Comparison of ENCODE assay signal across 11 cellular contexts in genomic region chr11:64848779-64849599, GRCh38. TPM values are rescaled to one million over a fixed set of nuclear protein-coding genes. Genes with fewer than 3 reads are reported as not detected.
DNase-seq lines count a peak whose midpoint lies in the region; ATAC-seq and TF ChIP-seq lines count a peak whose summit lies in the region.
"Had no signal": no experiment of that assay in that cellular context is flagged by ENCODE, and none has a peak within 500 bp of the region (broad histone marks: within the 10 kb centered on the region; RNA-seq: fewer than 3 reads in every experiment).

No MANE protein-coding gene starts in this region.

- peak; percentile 32 for DNase-seq in GF-D8 (lab: John Stamatoyannopoulos, UW)
- peak; percentile 40 for DNase-seq in activated naive CD8-positive, alpha-beta T cell treated with anti-CD3 and anti-CD28 coated beads, Interleukin-2, amount 50 U/mL, for 24 hours
- DNase-seq in HuH-7.5 (ENCODE audit: low spot score): no peak
- DNase-seq in tibial nerve (ENCODE audit: low spot score in 2 of 2): no peak
- DNase-seq: activated T-cell treated with anti-CD3 and anti-CD28 coated beads, Interleukin-2, amount 50 U/mL, for 4 hours; NCI-H146; stimulated activated CD4-positive, alpha-beta T cell treated with anti-CD3 and anti-CD28 coated beads, Interleukin-4, amount 100 ng/mL, for 1 hour had no signal

- TF ChIP-seq POLR2A in tibial nerve (IDR thresholded peaks at IDR 0.05): no peak

- no peak overlapping the region for H3K27ac ChIP-seq in HEK293 (ENCODE audit: extremely low read depth, low read depth, low read length)
- peak overlapping the region; percentile 80 to 87 for H3K27ac ChIP-seq in mucosa of rectum (ENCODE audit: low read depth in 2 of 2, low read length in 2 of 2)
- peak overlapping the region in 2 of 4 donors; percentile 9 to 78 for H3K27ac ChIP-seq in tibial nerve

- ATAC-seq in activated naive CD8-positive, alpha-beta T cell treated with anti-CD3 and anti-CD28 coated beads, Interleukin-2, amount 50 U/mL, for 24 hours: no peak
- ATAC-seq in HG03175 (IDR thresholded peaks at IDR 0.05; ENCODE audit: unreplicated experiment): no peak
- no peak for ATAC-seq in GM18861 (IDR thresholded peaks at IDR 0.05; ENCODE audit: unreplicated experiment)
- ATAC-seq: activated T-cell treated with anti-CD3 and anti-CD28 coated beads, Interleukin-2, amount 50 U/mL, for 4 hours had no signal

- POLR2A ChIA-PET in HEK293 (lab: Yijun Ruan, JAX): interaction anchor here (1.0 to 1.4 kb wide), 2 partner anchors 29 to 70 kb away, joined by 3 to 6 read pairs; partner anchors contain the start of gene EHD1

- H3K27me3 ChIP-seq in mucosa of rectum (ENCODE audit: control insufficient read depth in 2 of 2, insufficient read depth in 2 of 2, low read length in 2 of 2) (no peaks in the 10 kb centered on the region), tibial nerve (no peaks in the 10 kb centered on the region)

- TF ChIP-seq CTCF in HEK293 (tag by site-specific recombination; IDR thresholded peaks at IDR 0.05) (no peak), tibial nerve (IDR thresholded peaks at IDR 0.05) (no peak)

- H3K4me3 ChIP-seq in HEK293 (ENCODE audit: low read depth, low read length): no peak overlapping the region
- H3K4me3 ChIP-seq in mucosa of rectum (ENCODE audit: low read length in 2 of 2): no peak overlapping the region
- no peak overlapping the region for H3K4me3 ChIP-seq in tibial nerve

- peaks cover 5% of the 10 kb centered on the region for H3K36me3 Mint-ChIP-seq in activated naive CD8-positive, alpha-beta T cell treated with anti-CD3 and anti-CD28 coated beads, Interleukin-2, amount 50 U/mL, for 24 hours (ENCODE audit: low read depth)

- no peaks in the 10 kb centered on the region for H3K4me1 ChIP-seq in HEK293 (ENCODE audit: control insufficient read depth, insufficient read depth, low read length)
- H3K4me1 ChIP-seq in mucosa of rectum (ENCODE audit: control insufficient read depth in 2 of 2, insufficient read depth in 2 of 2, low read length in 2 of 2): peaks cover 51 to 64% of the 10 kb centered on the region in 2 donors
- H3K4me1 ChIP-seq in tibial nerve: peaks cover 0 to 67% (median 37%) of the 10 kb centered on the region in 4 donors

- H3K27me3 Mint-ChIP-seq in activated naive CD8-positive, alpha-beta T cell treated with anti-CD3 and anti-CD28 coated beads, Interleukin-2, amount 50 U/mL, for 24 hours: no peaks in the 10 kb centered on the region

- peak overlapping the region; percentile 47 for H3K27ac Mint-ChIP-seq in activated naive CD8-positive, alpha-beta T cell treated with anti-CD3 and anti-CD28 coated beads, Interleukin-2, amount 50 U/mL, for 24 hours

- peak overlapping the region; percentile 32 to 41 for H3K9ac ChIP-seq in mucosa of rectum (ENCODE audit: low read depth in 1 of 2, low read length in 2 of 2)

- no peak overlapping the region for H3K4me3 Mint-ChIP-seq in activated naive CD8-positive, alpha-beta T cell treated with anti-CD3 and anti-CD28 coated beads, Interleukin-2, amount 50 U/mL, for 24 hours

- H3K4me1 Mint-ChIP-seq in activated naive CD8-positive, alpha-beta T cell treated with anti-CD3 and anti-CD28 coated beads, Interleukin-2, amount 50 U/mL, for 24 hours: peaks cover 68% of the 10 kb centered on the region

- H3K9me3 Mint-ChIP-seq in activated naive CD8-positive, alpha-beta T cell treated with anti-CD3 and anti-CD28 coated beads, Interleukin-2, amount 50 U/mL, for 24 hours: no peaks in the 10 kb centered on the region
- H3K9me3 Mint-ChIP-seq: activated T-cell treated with anti-CD3 and anti-CD28 coated beads, Interleukin-2, amount 50 U/mL, for 4 hours had no signal

- H3K36me3 ChIP-seq in HEK293 (ENCODE audit: control insufficient read depth in 2 of 2, insufficient read depth in 1 of 2, low read length in 2 of 2) (peaks cover 0 to 5% of the 10 kb centered on the region in 2 experiments; a peak in 1 of 3 replicates), mucosa of rectum (ENCODE audit: control insufficient read depth in 2 of 2, insufficient read depth in 2 of 2, low read length in 2 of 2) (peaks cover 7 to 11% of the 10 kb centered on the region in 2 donors), tibial nerve (peaks cover 0 to 20% (median under 1%) of the 10 kb centered on the region in 3 donors)

- WGBS in tibial nerve, 2 donors: 79 to 84% methylated on average over 13 to 15 of the region's 16 CpGs

- CTCF ChIA-PET in HEK293 (lab: Yijun Ruan, JAX): interaction anchor here (0.7 to 8.0 kb wide), 16 partner anchors 14 to 270 kb away, joined by 3 to 111 read pairs (median 4); partner anchors contain the start of genes BATF2 and EHD1

- TF ChIP-seq EP300 in tibial nerve (IDR thresholded peaks at IDR 0.05): no peak

- H3K9me3 ChIP-seq in HEK293 (ENCODE audit: control insufficient read depth, insufficient read depth, low read depth, low read length) (no peaks in the 10 kb centered on the region), mucosa of rectum (ENCODE audit: control insufficient read depth in 2 of 2, low read length in 2 of 2) (no peaks in the 10 kb centered on the region), tibial nerve (no peaks in the 10 kb centered on the region)

TF ChIP-seq in HEK293, 187 proteins besides CTCF, POLR2A, EP300 and RAD21:
- no peak for TF ChIP-seq ZNF140 (tag by site-specific recombination; IDR thresholded peaks at IDR 0.05)
- TF ChIP-seq HOXA7 (CRISPR knock-in tag; IDR thresholded peaks at IDR 0.05; ENCODE audit: borderline replicate concordance): no peak
- TF ChIP-seq ZNF132 (tag by site-specific recombination; IDR thresholded peaks at IDR 0.05; ENCODE audit: borderline replicate concordance): no peak
- peak; percentile 6 for TF ChIP-seq ZIC2 (tag by site-specific recombination; IDR thresholded peaks at IDR 0.05)
- no peak for TF ChIP-seq ZNF10 (tag by site-specific recombination; IDR thresholded peaks at IDR 0.05)
- TF ChIP-seq ZNF416 (tag by site-specific recombination; IDR thresholded peaks at IDR 0.05): no peak
- TF ChIP-seq KLF10 (tag by site-specific recombination; IDR thresholded peaks at IDR 0.05): no peak
- TF ChIP-seq KLF17 (tag by site-specific recombination; IDR thresholded peaks at IDR 0.05): no peak

RNA-seq across cellular contexts. Expression of gene CDC42BPG, which starts 4.5 kb away (rescaled TPM):
- total RNA-seq in tibial nerve: under 1 TPM in 3 of 4 donors, not detected in 1; under 0.01 to 0.30 (median 0.21) TPM

RNA-seq across cellular contexts. Expression of gene EHD1, which starts 29.4 kb away (rescaled TPM):
- total RNA-seq in tibial nerve: 10 to 100 TPM; 35.2 to 93.9 (median 42.6) TPM

RNA-seq across cellular contexts. Expression of gene MEN1, which starts 38.6 kb away (rescaled TPM):
- total RNA-seq in tibial nerve: 10 to 100 TPM; 15.3 to 30.9 (median 19.7) TPM

RNA-seq across cellular contexts. Expression of gene MAP4K2, which starts 46.0 kb away (rescaled TPM):
- 10 to 100 TPM; 10.6 to 22.2 (median 13.5) TPM for total RNA-seq in tibial nerve

Comparison
In these comparisons a context has a peak if more than half of its experiments do, and no peak if none do; other contexts are left out.
1. DNase-seq: peak in GF-D8 (single experiment) and activated naive CD8-positive, alpha-beta T cell treated with anti-CD3 and anti-CD28 coated beads, Interleukin-2, amount 50 U/mL, for 24 hours (single experiment); none in HuH-7.5 (single experiment) and tibial nerve (0 of 2).